ENCODE assay signal across 8 cellular contexts in the genomic region with DNA sequence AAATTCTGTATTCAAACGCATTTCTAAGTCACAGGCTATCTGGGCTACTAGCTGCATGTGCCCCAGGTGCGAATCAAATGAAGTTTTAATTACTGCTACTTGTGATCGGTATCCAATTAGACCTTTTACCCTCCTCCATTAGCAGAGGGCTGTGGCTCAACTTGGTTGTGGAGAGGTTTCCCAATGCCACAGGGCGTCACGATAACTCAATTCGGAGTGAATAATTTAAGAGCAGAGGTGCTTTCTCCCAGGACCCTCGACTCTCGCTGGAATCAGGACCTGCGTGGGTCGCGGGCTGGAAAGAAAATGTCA. TPM values are rescaled to one million over a fixed set of nuclear protein-coding genes. Genes with fewer than 3 reads are reported as not detected.
DNase-seq lines count a peak whose midpoint lies in the region; ATAC-seq and TF ChIP-seq lines count a peak whose summit lies in the region.

No MANE protein-coding gene starts in this region.

- peaks cover 15% of the 10 kb centered on the region for H3K4me1 ChIP-seq in mononuclear cell (ENCODE audit: insufficient read depth, low read length)

- H3K4me3 ChIP-seq in GM12875 (ENCODE audit: low read depth, low read length) (peak overlapping the region; percentile 65), LNCaP clone FGC (ENCODE audit: low read depth, low read length) (peak overlapping the region; percentile 68), mononuclear cell (ENCODE audit: low read length) (peak overlapping the region; percentile 71)

- no peak for DNase-seq in LNCaP clone FGC (ENCODE audit: low read depth)
- DNase-seq in caudate nucleus (lab: John Stamatoyannopoulos, UW) = peak in 4 of 61 donors; percentile 39 to 72 (median 61)
- no peak for DNase-seq in NCI-H2196 (lab: John Stamatoyannopoulos, UW; ENCODE audit: unreplicated experiment)
- no peak for DNase-seq in activated CD4-positive, alpha-beta T cell treated with anti-CD3 and anti-CD28 coated beads, Interleukin-2, amount 50 U/mL, for 4 hours

- H3K27me3 ChIP-seq in mononuclear cell (ENCODE audit: insufficient read depth, low read length) = no peaks in the 10 kb centered on the region

- peak; percentile 1 for ATAC-seq in GM21786 (IDR thresholded peaks at IDR 0.05; ENCODE audit: unreplicated experiment)
- ATAC-seq in GM18520 (IDR thresholded peaks at IDR 0.05; ENCODE audit: unreplicated experiment) = no peak

- peak overlapping the region; percentile 90 for H3K27ac ChIP-seq in caudate nucleus (ENCODE audit: low read depth, low read length)

- TF ChIP-seq CTCF in GM12875 (IDR thresholded peaks at IDR 0.05; ENCODE audit: borderline replicate concordance, insufficient read depth, low read depth, low read length) = no peak
- TF ChIP-seq CTCF in LNCaP clone FGC (IDR thresholded peaks at IDR 0.05; ENCODE audit: control insufficient read depth, extremely low read depth, insufficient read depth) = no peak

- no peaks in the 10 kb centered on the region for H3K9me3 ChIP-seq in mononuclear cell (ENCODE audit: low read depth, low read length)

RNA-seq across cellular contexts. Expression of gene SAYSD1, which starts 0.6 kb away (rescaled TPM):
- total RNA-seq in mononuclear cell = 16.4 TPM
